31 cellular contexts compared by ENCODE assay signal in the genomic region with DNA sequence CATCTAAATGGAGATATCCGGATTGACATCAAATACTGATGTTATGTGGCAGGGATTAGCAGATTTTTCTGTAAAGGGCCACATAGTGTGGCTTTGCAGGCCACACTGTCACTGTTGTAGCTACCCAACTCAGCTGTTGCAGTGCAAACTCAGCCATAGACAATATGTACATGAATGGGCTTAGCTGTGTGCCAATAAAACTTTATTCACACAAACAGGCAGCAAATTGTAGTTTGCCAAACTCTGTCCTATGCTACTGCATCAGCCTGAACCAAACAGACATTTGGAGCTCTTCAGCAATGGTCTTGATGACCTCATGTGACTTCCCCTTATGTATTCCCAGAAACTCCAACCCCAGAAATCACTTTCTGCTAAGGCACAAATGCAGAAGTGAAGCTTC. TPM values are rescaled to one million over a fixed set of nuclear protein-coding genes. Genes with fewer than 3 reads are reported as not detected.
"Had no signal": no experiment of that assay in that cellular context is flagged by ENCODE, and none has a peak within 500 bp of the region (broad histone marks: within the 10 kb centered on the region; RNA-seq: fewer than 3 reads in every experiment).

No MANE protein-coding gene starts in this region.

- H3K4me1 Mint-ChIP-seq: naive thymus-derived CD8-positive, alpha-beta T cell; stimulated activated naive CD8-positive, alpha-beta T cell treated with anti-CD3 and anti-CD28 coated beads, Interleukin-15, amount 100 ng/mL, for 72 hours had no signal

- FAIRE-seq: keratinocyte had no signal

- H3K4me2 ChIP-seq: smooth muscle cell had no signal

- H3K36me3 ChIP-seq: gastrocnemius medialis, lower lobe of right lung, prostate gland, right atrium auricular region, suprapubic skin, transverse colon, vagina had no signal

- H3K27me3 ChIP-seq: gastrocnemius medialis, right atrium auricular region, suprapubic skin, transverse colon, vagina had no signal

- DNase-seq: effector CD8-positive, alpha-beta T cell; endodermal cell; foreskin fibroblast; gastrocnemius medialis; head of caudate nucleus; left ventricle myocardium superior; lower lobe of right lung; naive thymus-derived CD8-positive, alpha-beta T cell; nephron progenitor cell; nucleus accumbens; stimulated activated CD4-positive, alpha-beta T cell treated with anti-CD3 and anti-CD28 coated beads, Interleukin-12 subunit alpha, Interleukin-12 subunit beta, amount 100 ng/mL, for 4 hours; stimulated activated CD4-positive, alpha-beta T cell treated with anti-CD3 and anti-CD28 coated beads, Interleukin-1b, Interleukin-23, amount 100 ng/mL, for 48 hours; stimulated activated CD4-positive, alpha-beta T cell treated with anti-CD3 and anti-CD28 coated beads, Interleukin-4, amount 100 ng/mL, for 1 hour; stimulated activated CD8-positive, alpha-beta memory T cell treated with anti-CD3 and anti-CD28 coated beads, Interleukin-4, amount 100 ng/mL, for 48 hours; stimulated activated naive CD4-positive, alpha-beta T cell; stimulated activated naive CD8-positive, alpha-beta T cell treated with anti-CD3 and anti-CD28 coated beads, Interleukin-15, amount 100 ng/mL, for 72 hours; transverse colon had no signal

- H3K27ac Mint-ChIP-seq: endodermal cell; naive thymus-derived CD8-positive, alpha-beta T cell; stimulated activated naive CD8-positive, alpha-beta T cell treated with anti-CD3 and anti-CD28 coated beads, Interleukin-15, amount 100 ng/mL, for 72 hours had no signal

- ATAC-seq: esophagus mucosa; gastrocnemius medialis; left ventricle myocardium superior; lower lobe of right lung; naive thymus-derived CD8-positive, alpha-beta T cell; sciatic nerve; stimulated activated naive CD8-positive, alpha-beta T cell treated with anti-CD3 and anti-CD28 coated beads, Interleukin-15, amount 100 ng/mL, for 72 hours had no signal

- H3K36me3 Mint-ChIP-seq: naive thymus-derived CD8-positive, alpha-beta T cell had no signal

- H3K4me3 ChIP-seq: gastrocnemius medialis, lower lobe of right lung, prostate gland, right atrium auricular region, smooth muscle cell, suprapubic skin, transverse colon, vagina had no signal

- H3K27me3 Mint-ChIP-seq: stimulated activated naive CD8-positive, alpha-beta T cell treated with anti-CD3 and anti-CD28 coated beads, Interleukin-15, amount 100 ng/mL, for 72 hours had no signal

- H3K9me3 Mint-ChIP-seq: endodermal cell; nephron progenitor cell; stimulated activated naive CD8-positive, alpha-beta T cell treated with anti-CD3 and anti-CD28 coated beads, Interleukin-15, amount 100 ng/mL, for 72 hours had no signal

- H3K4me3 Mint-ChIP-seq: endodermal cell; naive thymus-derived CD8-positive, alpha-beta T cell; nephron progenitor cell; stimulated activated naive CD8-positive, alpha-beta T cell treated with anti-CD3 and anti-CD28 coated beads, Interleukin-15, amount 100 ng/mL, for 72 hours had no signal

- H3K4me1 ChIP-seq: gastrocnemius medialis, lower lobe of right lung, prostate gland, right atrium auricular region, suprapubic skin, transverse colon, vagina had no signal

- H3K27ac ChIP-seq: epithelial cell of prostate, gastrocnemius medialis, lower lobe of right lung, prostate gland, right atrium auricular region, suprapubic skin, transverse colon, vagina had no signal

RNA-seq across cellular contexts. Expression of a gene that starts 18.4 kb away (rescaled TPM):
- total RNA-seq: endodermal cell; esophagus mucosa; gastrocnemius medialis; glomerular endothelial cell; left ventricle myocardium superior; lower lobe of right lung; mesenteric fat pad; myocyte; naive thymus-derived CD8-positive, alpha-beta T cell; osteocyte; sciatic nerve; suprapubic skin; transverse colon; ureter; vagina had no signal
- polyA plus RNA-seq: keratinocyte; naive thymus-derived CD8-positive, alpha-beta T cell; smooth muscle cell had no signal
